Comparison of ENCODE assay signal across 11 cellular contexts in the genomic region with DNA sequence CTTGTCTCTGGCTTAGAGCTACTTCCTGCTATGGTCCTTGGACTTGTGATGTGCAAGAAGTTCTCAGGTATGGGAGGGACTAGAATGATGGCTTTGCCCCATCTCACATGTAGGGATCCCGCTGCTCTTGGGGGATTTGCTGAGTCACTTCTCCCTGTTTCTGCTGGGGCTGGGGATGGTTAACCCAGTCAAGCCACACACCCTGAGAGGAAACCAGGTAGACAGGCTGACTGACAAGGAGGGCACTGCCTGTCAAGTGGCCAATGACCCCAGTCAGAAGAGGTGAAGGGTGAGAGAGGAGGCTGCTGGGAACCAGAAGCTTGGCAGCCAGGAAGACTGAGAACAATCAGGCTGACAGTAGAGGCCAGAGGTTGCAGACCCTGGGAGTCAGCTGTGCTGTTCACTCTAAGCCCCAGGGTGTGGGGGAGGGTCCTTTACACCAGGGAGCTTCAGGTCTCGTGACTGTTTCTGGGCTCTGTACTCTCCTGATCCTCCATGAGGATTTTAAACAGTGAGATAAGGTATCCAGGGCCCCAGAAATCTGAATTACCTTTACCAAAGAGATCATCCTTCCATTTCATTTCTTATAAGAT.
"Had no signal": no experiment of that assay in that cellular context is flagged by ENCODE, and none has a peak within 500 bp of the region (broad histone marks: within the 10 kb centered on the region; RNA-seq: fewer than 3 reads in every experiment).

No MANE protein-coding gene starts in this region.

- H3K9me3 ChIP-seq: lower lobe of right lung had no signal

- H3K4me1 ChIP-seq: lower lobe of right lung had no signal

- H3K27ac ChIP-seq: lower lobe of right lung had no signal

- H3K4me3 ChIP-seq: lower lobe of right lung had no signal

- H3K36me3 ChIP-seq: lower lobe of right lung had no signal

- DNase-seq: activated CD4-positive, alpha-beta T cell treated with anti-CD3 and anti-CD28 coated beads for 1 hour; activated CD8-positive, alpha-beta T cell treated with anti-CD3 and anti-CD28 coated beads for 36 hours; activated naive CD4-positive, alpha-beta T cell treated with anti-CD3 and anti-CD28 coated beads, Interleukin-2, amount 10 ng/mL, durations not matched to agents 7 days and 5 days; activated T-cell treated with anti-CD3 and anti-CD28 coated beads for 4 hours; effector memory CD8-positive, alpha-beta T cell; erythroblast; lower lobe of right lung; naive B cell; right cardiac atrium; small intestine had no signal

- ATAC-seq: activated CD8-positive, alpha-beta T cell treated with anti-CD3 and anti-CD28 coated beads for 36 hours; activated T-helper 17 cell treated with anti-CD3 and anti-CD28 coated beads, Interleukin-2, amount 50 U/mL, for 72 hours; effector memory CD8-positive, alpha-beta T cell; lower lobe of right lung; right cardiac atrium had no signal
